ENCODE assay signal across 12 cellular contexts in genomic region chr14:96380735-96381134, GRCh38. TPM values are rescaled to one million over a fixed set of nuclear protein-coding genes. Genes with fewer than 3 reads are reported as not detected.
DNase-seq lines count a peak whose midpoint lies in the region; ATAC-seq and TF ChIP-seq lines count a peak whose summit lies in the region.
"Had no signal": no experiment of that assay in that cellular context is flagged by ENCODE, and none has a peak within 500 bp of the region (broad histone marks: within the 10 kb centered on the region; RNA-seq: fewer than 3 reads in every experiment).

No MANE protein-coding gene starts in this region.

- TF ChIP-seq EP300 in esophagus muscularis mucosa (IDR thresholded peaks at IDR 0.05): no peak

- DNase-seq in esophagus muscularis mucosa (ENCODE audit: extremely low spot score) (peak; percentile 64), ureter (ENCODE audit: low spot score) (no peak), CD14-positive monocyte (ENCODE audit: low spot score) (no peak), HUDEP-2 (lab: John Stamatoyannopoulos, UW; ENCODE audit: unreplicated experiment in 76 of 76) (no peak)
- DNase-seq in effector memory CD8-positive, alpha-beta T cell: no peak
- DNase-seq: NCI-H187 treated with DMSO at 0.1 percent for 48 hours, PC-9, T1000 had no signal

- no peaks in the 10 kb centered on the region for H3K9me3 ChIP-seq in esophagus muscularis mucosa

- 96% methylated on average over 3 of the region's 3 CpGs for WGBS in esophagus muscularis mucosa

- no peaks in the 10 kb centered on the region for H3K9me3 Mint-ChIP-seq in CD14-positive monocyte
- H3K9me3 Mint-ChIP-seq in effector memory CD8-positive, alpha-beta T cell: no peaks in the 10 kb centered on the region

- H3K4me3 Mint-ChIP-seq in CD14-positive monocyte: no peak overlapping the region
- no peak overlapping the region for H3K4me3 Mint-ChIP-seq in effector memory CD8-positive, alpha-beta T cell

- H3K27me3 ChIP-seq in esophagus muscularis mucosa: no peaks in the 10 kb centered on the region

- peaks cover 21 to 25% of the 10 kb centered on the region in 2 donors for H3K36me3 Mint-ChIP-seq in CD14-positive monocyte
- H3K36me3 Mint-ChIP-seq in effector memory CD8-positive, alpha-beta T cell (ENCODE audit: insufficient read depth): peaks cover 29% of the 10 kb centered on the region

- no peaks in the 10 kb centered on the region for H3K4me1 ChIP-seq in esophagus muscularis mucosa

- no peak overlapping the region for H3K4me3 ChIP-seq in esophagus muscularis mucosa
- H3K4me3 ChIP-seq: PC-9 had no signal

- no peak overlapping the region for H3K27ac ChIP-seq in esophagus muscularis mucosa (replicated peaks in 1 of 4)
- H3K27ac ChIP-seq: PC-9 had no signal

- TF ChIP-seq POLR2A in esophagus muscularis mucosa (IDR thresholded peaks at IDR 0.05; ENCODE audit: low read depth): no peak

- H3K36me3 ChIP-seq in esophagus muscularis mucosa: peaks cover 6 to 35% (median 14%) of the 10 kb centered on the region in 4 donors

- TF ChIP-seq CTCF in esophagus muscularis mucosa (IDR thresholded peaks at IDR 0.05): no peak
- no peak for TF ChIP-seq CTCF in CD14-positive monocyte (IDR thresholded peaks at IDR 0.05)

- ATAC-seq in GM18909 (IDR thresholded peaks at IDR 0.05; ENCODE audit: poor library complexity, unreplicated experiment) (peak; percentile 85), GM21723 (IDR thresholded peaks at IDR 0.05; ENCODE audit: unreplicated experiment) (peak; percentile 72), HG03342 (IDR thresholded peaks at IDR 0.05; ENCODE audit: unreplicated experiment) (peak; percentile 72)
- no peak for ATAC-seq in effector memory CD8-positive, alpha-beta T cell (replicated peaks)
- ATAC-seq: HepG2 had no signal

- peaks cover 0 to 2% (median 2%) of the 10 kb centered on the region in 3 donors for H3K27me3 Mint-ChIP-seq in CD14-positive monocyte (ENCODE audit: low read depth in 3 of 3)
- H3K27me3 Mint-ChIP-seq in effector memory CD8-positive, alpha-beta T cell: no peaks in the 10 kb centered on the region

- H3K4me1 Mint-ChIP-seq in CD14-positive monocyte: no peaks in the 10 kb centered on the region
- peaks cover 4 to 6% of the 10 kb centered on the region in 2 donors for H3K4me1 Mint-ChIP-seq in effector memory CD8-positive, alpha-beta T cell (ENCODE audit: low read depth in 2 of 2)

- intact Hi-C loops in esophagus muscularis mucosa (cut with DNase I) (no loop called here), CD14-positive monocyte (cut with micrococcal nuclease) (no loop called here)

- H3K27ac Mint-ChIP-seq in CD14-positive monocyte: no peak overlapping the region
- H3K27ac Mint-ChIP-seq in effector memory CD8-positive, alpha-beta T cell: no peak overlapping the region

RNA-seq across cellular contexts. Expression of gene AK7, which starts 11.2 kb away (rescaled TPM):
- total RNA-seq in esophagus muscularis mucosa (1 to 10 TPM in 2 of 4 donors, under 1 TPM in 2; 0.42 to 3.6 (median 1.8) TPM), ureter (1.5 TPM)
- polyA plus RNA-seq in CD14-positive monocyte: under 1 TPM in 1 of 2 donors, not detected in 1; 0.16 TPM

RNA-seq across cellular contexts. Expression of gene GSKIP, which starts 17.4 kb away (rescaled TPM):
- total RNA-seq in esophagus muscularis mucosa (10 to 100 TPM; 10.4 to 22.0 (median 13.1) TPM), ureter (15.6 TPM)
- polyA plus RNA-seq in CD14-positive monocyte: 10 to 100 TPM; 20.7 to 24.7 TPM

RNA-seq across cellular contexts. Expression of gene ATG2B, which starts 17.6 kb away (rescaled TPM):
- total RNA-seq in esophagus muscularis mucosa (10 to 100 TPM; 18.2 to 26.6 (median 23.1) TPM), ureter (35.8 TPM)
- 1 to 10 TPM in 1 of 2 donors, under 1 TPM in 1; 0.94 to 1.3 TPM for polyA plus RNA-seq in CD14-positive monocyte
